21 cellular contexts compared by ENCODE assay signal in genomic region chr20:13340088-13340487, GRCh38.
DNase-seq lines count a peak whose midpoint lies in the region; ATAC-seq, FAIRE-seq and TF ChIP-seq lines count a peak whose summit lies in the region.
"Had no signal": no experiment of that assay in that cellular context is flagged by ENCODE, and none has a peak within 500 bp of the region (broad histone marks: within the 10 kb centered on the region; RNA-seq: fewer than 3 reads in every experiment).

No MANE protein-coding gene starts in this region.

- H3K4ac ChIP-seq in trophoblast cell (ENCODE audit: low read depth, low read length), result no peak overlapping the region
- no peak overlapping the region for H3K4ac ChIP-seq in mesenchymal stem cell (ENCODE audit: low read depth in 1 of 2, low read length in 2 of 2)

- 5% methylated on average over 2 of the region's 2 CpGs for WGBS in GM12878 (ENCODE audit: insufficient coverage, insufficient replicate concordance, low lambda C conversion rate, missing lambda C conversion rate)
- WGBS in trophoblast cell (ENCODE audit: extremely low coverage, insufficient coverage, insufficient read length), result no CpG with 5 or more reads among the region's 2 CpGs
- 65% methylated on average over 2 of the region's 2 CpGs for WGBS in mesenchymal stem cell

- TF ChIP-seq POLR2A in GM12878 (IDR thresholded peaks at IDR 0.05; ENCODE audit: low read depth, low read length), result no peak

- H3K36me3 ChIP-seq in GM12878 (ENCODE audit: control insufficient read depth in 2 of 2, insufficient read depth in 2 of 2, low read length in 1 of 2) (no peaks in the 10 kb centered on the region), trophoblast cell (ENCODE audit: control insufficient read depth in 1 of 2, insufficient read depth in 2 of 2, low read length in 2 of 2) (no peaks in the 10 kb centered on the region), mesenchymal stem cell (ENCODE audit: control insufficient read depth in 1 of 2, insufficient read depth in 2 of 2, low read depth in 1 of 2, low read length in 2 of 2) (no peaks in the 10 kb centered on the region)
- H3K36me3 ChIP-seq: BLaER1 treated with 17β-estradiol and CSF1 and Interleukin-3, amounts not matched to agents 10 nM and 100 nM had no signal

- H3K4me2 ChIP-seq in GM12878 (ENCODE audit: control insufficient read depth, insufficient read depth), result no peak overlapping the region
- no peak overlapping the region for H3K4me2 ChIP-seq in trophoblast cell (ENCODE audit: low read length)
- H3K4me2 ChIP-seq in mesenchymal stem cell (ENCODE audit: low read length, poor library complexity, severe bottlenecking), result no peak overlapping the region
- H3K4me2 ChIP-seq: BLaER1 treated with 17β-estradiol and CSF1 and Interleukin-3, amounts not matched to agents 10 nM and 100 nM had no signal

- no peaks in the 10 kb centered on the region for H4K20me1 ChIP-seq in GM12878 (ENCODE audit: control insufficient read depth, insufficient read depth)
- H4K20me1 ChIP-seq: BLaER1 treated with 17β-estradiol and CSF1 and Interleukin-3, amounts not matched to agents 10 nM and 100 nM had no signal

- H3K9me3 ChIP-seq in GM12878 (replicated peaks; ENCODE audit: control insufficient read depth, insufficient read depth, low read length) (no peaks in the 10 kb centered on the region), trophoblast cell (ENCODE audit: insufficient read depth, low read depth, low read length) (no peaks in the 10 kb centered on the region), mesenchymal stem cell (ENCODE audit: control insufficient read depth, low read length) (no peaks in the 10 kb centered on the region)
- H3K9me3 ChIP-seq: BLaER1 treated with 17β-estradiol and CSF1 and Interleukin-3, amounts not matched to agents 10 nM and 100 nM had no signal

- H3K9ac ChIP-seq in GM12878 (ENCODE audit: control insufficient read depth, insufficient read depth, low read length), result no peak overlapping the region
- no peak overlapping the region for H3K9ac ChIP-seq in trophoblast cell (ENCODE audit: low read length)
- H3K9ac ChIP-seq in mesenchymal stem cell (ENCODE audit: low read length), result no peak overlapping the region
- H3K9ac ChIP-seq: BLaER1 treated with 17β-estradiol and CSF1 and Interleukin-3, amounts not matched to agents 10 nM and 100 nM had no signal

- TF ChIP-seq EP300 in GM12878 (IDR thresholded peaks at IDR 0.05; ENCODE audit: borderline replicate concordance in 1 of 2, control insufficient read depth in 1 of 2, low read depth in 2 of 2, low read length in 2 of 2), result no peak

- intact Hi-C loops in GM12878 (cut with micrococcal nuclease; ENCODE audit: unreplicated experiment), result no loop called here

- no peak overlapping the region for H2BK5ac ChIP-seq in trophoblast cell (ENCODE audit: low read depth, low read length, poor library complexity)
- no peak overlapping the region for H2BK5ac ChIP-seq in mesenchymal stem cell (ENCODE audit: low read depth, low read length, poor library complexity, severe bottlenecking)

- FAIRE-seq in GM12878 (lab: Jason Lieb, UNC), result no peak
- FAIRE-seq: H1, RCC 7860 had no signal

- no peak overlapping the region for H4K91ac ChIP-seq in trophoblast cell (ENCODE audit: low read depth, low read length)
- no peak overlapping the region for H4K91ac ChIP-seq in mesenchymal stem cell (ENCODE audit: low read length)

- SMC1A ChIA-PET in GM12878 (lab: Charles Lee; ENCODE audit: uncharacterized antibody, unreplicated experiment), result interaction anchor here (0.6 to 14.3 kb wide), 11 partner anchors 9 to 218 kb away, joined by 3 to 165 read pairs (median 6); no protein-coding TSS in a partner anchor

- H2BK120ac ChIP-seq in trophoblast cell (ENCODE audit: insufficient read depth, low read length, poor library complexity) (no peak overlapping the region), mesenchymal stem cell (ENCODE audit: low read depth, low read length) (no peak overlapping the region)

- H2BK12ac ChIP-seq in trophoblast cell (ENCODE audit: low read length), result no peak overlapping the region
- no peak overlapping the region for H2BK12ac ChIP-seq in mesenchymal stem cell (ENCODE audit: low read length in 2 of 2)

- in situ Hi-C loops in GM12878 (cut with MboI), result no loop called here

- RAD21 ChIA-PET in GM12878 (lab: Charles Lee; ENCODE audit: unreplicated experiment), result interaction anchor here (1.0 to 5.7 kb wide), 11 partner anchors 9 to 219 kb away, joined by 3 to 54 read pairs (median 7); no protein-coding TSS in a partner anchor

- H3K4me1 ChIP-seq in GM12878 (ENCODE audit: control insufficient read depth, insufficient read depth, low read length) (no peaks in the 10 kb centered on the region; the same call in 1 of the 2 replicates), trophoblast cell (ENCODE audit: control insufficient read depth in 1 of 2, insufficient read depth in 2 of 2, low read length in 2 of 2) (peaks cover 9 to 12% of the 10 kb centered on the region in 2 experiments), mesenchymal stem cell (ENCODE audit: control insufficient read depth, insufficient read depth, low read depth, low read length) (peaks cover 7% of the 10 kb centered on the region)

- H3K4me3 ChIP-seq in GM12878, result no peak overlapping the region
- no peak overlapping the region for H3K4me3 ChIP-seq in fibroblast of villous mesenchyme (ENCODE audit: low read depth, low read length)
- H3K4me3 ChIP-seq in trophoblast cell (ENCODE audit: low read depth, low read length), result no peak overlapping the region
- H3K4me3 ChIP-seq in mesenchymal stem cell (ENCODE audit: insufficient read depth in 1 of 2, low read depth in 1 of 2, low read length in 2 of 2), result no peak overlapping the region
- H3K4me3 ChIP-seq: BLaER1 treated with 17β-estradiol and CSF1 and Interleukin-3, amounts not matched to agents 10 nM and 100 nM had no signal

- H2AK5ac ChIP-seq in trophoblast cell (ENCODE audit: low read length) (no peak overlapping the region), mesenchymal stem cell (ENCODE audit: low read length, severe bottlenecking) (no peak overlapping the region)

- H3K27me3 ChIP-seq in GM12878 (replicated peaks in 1 of 2; ENCODE audit: control insufficient read depth in 2 of 2, insufficient read depth in 2 of 2, low read length in 1 of 2) (no peaks in the 10 kb centered on the region), trophoblast cell (ENCODE audit: insufficient read depth, low read length) (no peaks in the 10 kb centered on the region), mesenchymal stem cell (ENCODE audit: control insufficient read depth in 1 of 2, insufficient read depth in 1 of 2, low read length in 2 of 2) (no peaks in the 10 kb centered on the region)
- H3K27me3 ChIP-seq: BLaER1 treated with 17β-estradiol and CSF1 and Interleukin-3, amounts not matched to agents 10 nM and 100 nM had no signal

- H3K79me1 ChIP-seq in trophoblast cell (ENCODE audit: low read length), result peaks cover 3% of the 10 kb centered on the region
- no peaks in the 10 kb centered on the region for H3K79me1 ChIP-seq in mesenchymal stem cell (replicated peaks; ENCODE audit: low read length, poor library complexity, severe bottlenecking)

- H2AFZ ChIP-seq in GM12878 (ENCODE audit: control insufficient read depth, low read depth, low read length) (no peak overlapping the region), trophoblast cell (ENCODE audit: insufficient read depth, low read length, poor library complexity) (no peak overlapping the region), mesenchymal stem cell (ENCODE audit: low read depth, low read length) (no peak overlapping the region)

- H3K79me2 ChIP-seq in GM12878 (ENCODE audit: control insufficient read depth, insufficient read depth, low read length), result no peaks in the 10 kb centered on the region
- no peaks in the 10 kb centered on the region for H3K79me2 ChIP-seq in trophoblast cell (ENCODE audit: control insufficient read depth, insufficient read depth, low read length, poor library complexity)

- no peak for ATAC-seq in GM12878
- no peak for ATAC-seq in GM19395 (IDR thresholded peaks at IDR 0.05; ENCODE audit: unreplicated experiment)
- ATAC-seq: HCT116, Right ventricle myocardium inferior had no signal

- H3K27ac ChIP-seq in GM12878 (ENCODE audit: control insufficient read depth, insufficient read depth), result no peak overlapping the region
- no peak overlapping the region for H3K27ac ChIP-seq in trophoblast cell (ENCODE audit: low read depth, low read length)
- H3K27ac ChIP-seq in mesenchymal stem cell (ENCODE audit: low read length, poor library complexity, severe bottlenecking), result no peak overlapping the region
- H3K27ac ChIP-seq: BLaER1 treated with 17β-estradiol and CSF1 and Interleukin-3, amounts not matched to agents 10 nM and 100 nM had no signal

- no peak overlapping the region for H4K12ac ChIP-seq in trophoblast cell (ENCODE audit: low read depth, low read length)

- H3K14ac ChIP-seq in trophoblast cell (ENCODE audit: low read length), result no peak overlapping the region
- no peak overlapping the region for H3K14ac ChIP-seq in mesenchymal stem cell (ENCODE audit: low read length in 2 of 2)

- H3K18ac ChIP-seq in trophoblast cell (ENCODE audit: low read length) (no peak overlapping the region), mesenchymal stem cell (ENCODE audit: low read depth in 1 of 2, low read length in 2 of 2) (no peak overlapping the region)

- no peak overlapping the region for H3K23ac ChIP-seq in trophoblast cell (ENCODE audit: low read length)
- H3K23ac ChIP-seq in mesenchymal stem cell (ENCODE audit: low read length in 2 of 2), result no peak overlapping the region

- DNase-seq in EH (ENCODE audit: low read depth), result peak; percentile 37
- DNase-seq in GM12878 (ENCODE audit: low read depth, low spot score), result no peak
- peak; percentile 25 for DNase-seq in fibroblast of villous mesenchyme (ENCODE audit: low read depth)
- DNase-seq in trophoblast cell, result peak; percentile 72 to 77
- DNase-seq in mesenchymal stem cell, result no peak
- no peak for DNase-seq in NCI-H1105 (lab: John Stamatoyannopoulos, UW)
- DNase-seq: CD4-positive, alpha-beta memory T cell; GF-D8; MV-4-11; NCI-H1694; NCI-H2081; NCI-H2171 treated with DMSO at 0.1 percent for 48 hours; NCI-H524 treated with DMSO at 0.1 percent for 48 hours; OCI-M1; SW 1271 had no signal

- TF ChIP-seq CTCF in GM12878 (IDR thresholded peaks at IDR 0.05 in 2 of 3, conservative IDR thresholded peaks at IDR 0.05 in 1 of 3; ENCODE audit: control insufficient read depth in 2 of 3, extremely low read depth in 1 of 3, insufficient read depth in 1 of 3, low read depth in 3 of 3, low read length in 3 of 3) (no peak), fibroblast of villous mesenchyme (IDR thresholded peaks at IDR 0.05; ENCODE audit: insufficient read depth, low read depth, low read length) (no peak)

- CTCF ChIA-PET in GM12878 (lab: Yijun Ruan, JAX), result interaction anchor here (0.8 to 3.8 kb wide), 9 partner anchors 9 to 432 kb away, joined by 3 to 19 read pairs (median 9); no protein-coding TSS in a partner anchor

- H2BK15ac ChIP-seq in mesenchymal stem cell (ENCODE audit: low read depth, poor library complexity, severe bottlenecking), result no peak overlapping the region

- no TSS peak for BruUV-seq in GM12878 (replicated peaks; lab: Mats Ljungman, UMichigan)

- TF ChIP-seq RAD21 in GM12878 (IDR thresholded peaks at IDR 0.05; ENCODE audit: insufficient read depth, low read depth, low read length), result no peak

- H4K8ac ChIP-seq in trophoblast cell (ENCODE audit: low read depth, low read length) (no peak overlapping the region), mesenchymal stem cell (ENCODE audit: low read length) (no peak overlapping the region)

- POLR2A ChIA-PET in GM12878 (lab: Charles Lee), result interaction anchor here (0.9 to 1.8 kb wide), 6 partner anchors 10 to 44 kb away, joined by 3 to 6 read pairs (median 4); no protein-coding TSS in a partner anchor

Comparison
In these comparisons a context has a peak if more than half of its experiments do, and no peak if none do; other contexts are left out.
1. DNase-seq: peak in EH (single experiment), fibroblast of villous mesenchyme (single experiment) and trophoblast cell (2 of 2); none in GM12878 (single experiment), mesenchymal stem cell (single experiment) and NCI-H1105 (single experiment).